1 cellular context compared by ENCODE assay signal in the genomic region with DNA sequence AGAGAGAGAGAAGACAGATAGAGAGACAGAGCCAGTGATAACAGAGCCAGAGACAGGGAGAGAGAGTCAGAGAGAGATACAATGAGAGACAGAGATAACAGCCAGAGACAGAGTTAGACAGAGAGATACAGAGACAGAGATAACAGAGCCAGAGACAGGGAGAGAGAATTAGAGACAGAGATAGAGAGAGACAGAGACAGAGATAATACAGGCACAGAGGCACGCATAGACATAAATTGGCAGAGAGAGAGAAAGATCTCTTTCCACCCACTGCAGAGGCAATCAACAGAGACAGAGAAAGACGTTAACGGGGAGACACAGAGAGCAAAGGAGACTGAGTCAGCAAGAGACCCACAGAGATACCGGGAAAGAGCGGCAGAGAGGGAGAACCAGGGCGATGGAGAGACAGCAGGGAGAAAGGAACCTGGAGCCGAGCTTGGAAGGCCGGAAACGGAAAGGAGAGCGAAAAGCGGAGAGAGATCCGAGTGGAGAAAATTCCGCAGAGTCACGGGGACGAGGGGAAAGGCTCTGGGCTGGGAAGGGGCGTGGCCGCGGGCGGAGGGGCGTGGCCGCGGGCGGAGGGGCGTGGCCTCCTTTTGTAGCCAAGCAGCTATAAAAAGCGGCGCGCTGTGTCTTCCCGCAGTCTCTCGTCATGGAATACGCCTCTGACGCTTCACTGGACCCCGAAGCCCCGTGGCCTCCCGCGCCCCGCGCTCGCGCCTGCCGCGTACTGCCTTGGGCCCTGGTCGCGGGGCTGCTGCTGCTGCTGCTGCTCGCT.
A peak's percentile ranks its signal among the peaks of the same experiment; 100 is the strongest.
TF ChIP-seq lines count a peak whose summit lies in the region.

A gene with protein sequence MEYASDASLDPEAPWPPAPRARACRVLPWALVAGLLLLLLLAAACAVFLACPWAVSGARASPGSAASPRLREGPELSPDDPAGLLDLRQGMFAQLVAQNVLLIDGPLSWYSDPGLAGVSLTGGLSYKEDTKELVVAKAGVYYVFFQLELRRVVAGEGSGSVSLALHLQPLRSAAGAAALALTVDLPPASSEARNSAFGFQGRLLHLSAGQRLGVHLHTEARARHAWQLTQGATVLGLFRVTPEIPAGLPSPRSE (plus strand): TSS at position 642 of the 778 bp plus-strand sequence. CDS start 11 bp downstream, at position 653.

TF ChIP-seq in K562, 482 proteins besides CTCF, POLR2A, EP300 and RAD21 (continued from another document):
- TF ChIP-seq ZNF318 (IDR thresholded peaks at IDR 0.05; ENCODE audit: borderline replicate concordance in 1 of 2, low read depth in 1 of 2): 0 out of 4 replicates have a peak, but pooled peaks of 1 of the 2 experiments have one; percentile 69
- TF ChIP-seq ZNF518B (CRISPR knock-in tag; IDR thresholded peaks at IDR 0.05): no peak
- no peak for TF ChIP-seq ERF (CRISPR knock-in tag; IDR thresholded peaks at IDR 0.05)
- TF ChIP-seq ZNF609 (CRISPR knock-in tag; IDR thresholded peaks at IDR 0.05; ENCODE audit: borderline replicate concordance): no peak
- no peak for TF ChIP-seq ZNF384 (IDR thresholded peaks at IDR 0.05; ENCODE audit: low read depth, low read length)
- TF ChIP-seq U2AF2 (optimal IDR thresholded peaks at IDR 0.05; ENCODE audit: low read depth, low read length): no peak
- no peak for TF ChIP-seq ZNF785 (CRISPR knock-in tag; IDR thresholded peaks at IDR 0.05)
- TF ChIP-seq FUS (optimal IDR thresholded peaks at IDR 0.05; ENCODE audit: low read depth, low read length): peak; percentile 90
- TF ChIP-seq GATAD2B (IDR thresholded peaks at IDR 0.05; ENCODE audit: borderline replicate concordance): peak; percentile 71
- TF ChIP-seq FOXP1 (CRISPR knock-in tag; IDR thresholded peaks at IDR 0.05): peak; percentile 82
- TF ChIP-seq DACH1 (IDR thresholded peaks at IDR 0.05; ENCODE audit: partially characterized antibody): no peak
- peak; percentile 82; the same call in 1 of the 2 replicates for TF ChIP-seq DNMT1 (IDR thresholded peaks at IDR 0.05)
- no peak for TF ChIP-seq BRD4 (IDR thresholded peaks at IDR 0.05)
- TF ChIP-seq CBFA2T2 (conservative IDR thresholded peaks at IDR 0.05): no peak
- peak; percentile 93 for TF ChIP-seq ZSCAN29 (IDR thresholded peaks at IDR 0.05)
- no peak for TF ChIP-seq MCM5 (IDR thresholded peaks at IDR 0.05; ENCODE audit: low read depth)
- TF ChIP-seq ZNF830 (CRISPR knock-in tag; IDR thresholded peaks at IDR 0.05): no peak
- 0 out of 2 replicates have a peak, but pooled peaks have one; percentile 39 for TF ChIP-seq CHCHD3 (CRISPR knock-in tag; IDR thresholded peaks at IDR 0.05)
- peak; percentile 90 for TF ChIP-seq ARID1B (IDR thresholded peaks at IDR 0.05)
- no peak for TF ChIP-seq ZNF274 (IDR thresholded peaks at IDR 0.05; ENCODE audit: borderline replicate concordance, low read depth, low read length)
- TF ChIP-seq MEIS2 (IDR thresholded peaks at IDR 0.05; ENCODE audit: partially characterized antibody): no peak
- TF ChIP-seq RBM34 (IDR thresholded peaks at IDR 0.05; ENCODE audit: borderline replicate concordance, insufficient read depth, low read length): no peak
- TF ChIP-seq MBD2 (IDR thresholded peaks at IDR 0.05; ENCODE audit: borderline replicate concordance, low read depth): peak; percentile 60; the same call in 1 of the 2 replicates
- TF ChIP-seq ZNF445 (CRISPR knock-in tag; IDR thresholded peaks at IDR 0.05; ENCODE audit: low read depth): no peak
- no peak for TF ChIP-seq XRCC4 (IDR thresholded peaks at IDR 0.05; ENCODE audit: extremely low read depth, insufficient read depth, insufficient read length)
- peak; percentile 92 for TF ChIP-seq RB1 (IDR thresholded peaks at IDR 0.05; ENCODE audit: low read depth)
